Comparison of ENCODE assay signal across 31 cellular contexts in the genomic region with DNA sequence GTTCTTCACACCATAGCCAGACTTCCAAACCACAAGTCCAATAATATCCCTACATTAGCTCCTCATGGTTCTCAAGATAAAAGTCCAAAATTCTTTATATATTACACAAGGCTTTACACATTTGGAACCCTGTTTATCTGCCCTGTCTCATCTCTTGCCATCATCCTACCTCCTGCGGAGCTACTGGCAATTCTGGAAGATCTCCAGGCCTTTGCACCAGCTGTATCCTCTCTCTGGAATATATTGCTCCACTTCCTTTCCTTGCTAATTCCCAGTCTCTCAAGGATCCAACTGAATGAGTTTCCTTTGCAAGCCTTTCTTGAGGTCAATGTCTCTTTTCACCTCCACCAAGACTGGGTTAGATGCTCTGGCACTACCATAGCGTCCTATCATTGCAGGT.
"Had no signal": no experiment of that assay in that cellular context is flagged by ENCODE, and none has a peak within 500 bp of the region (broad histone marks: within the 10 kb centered on the region; RNA-seq: fewer than 3 reads in every experiment).

No MANE protein-coding gene starts in this region.

- ATAC-seq: Panc1 had no signal

- H3K4me3 ChIP-seq: cardiac muscle cell had no signal

- H3K27ac ChIP-seq: brain microvascular endothelial cell, cardiac muscle cell, VCaP had no signal

- H3K36me3 ChIP-seq: brain microvascular endothelial cell, cardiac muscle cell had no signal

- DNase-seq: activated B cell treated with CpG ODN at 0.5 μM for 24 hours; activated CD4-positive, alpha-beta memory T cell treated with anti-CD3 and anti-CD28 coated beads for 36 hours; activated CD4-positive, alpha-beta T cell treated with anti-CD3 and anti-CD28 coated beads for 4 hours; activated CD4-positive, alpha-beta T cell treated with anti-CD3 and anti-CD28 coated beads, Interleukin-2, amount 50 U/mL, for 1 hour; activated CD4-positive, CD25-positive, alpha-beta regulatory T cell treated with anti-CD3 and anti-CD28 coated beads, Interleukin-2, amount 50 U/mL, for 72 hours; activated CD8-positive, alpha-beta memory T cell treated with anti-CD3 and anti-CD28 coated beads, Interleukin-2, amount 50 U/mL, for 4 hours; activated effector memory CD4-positive, alpha-beta T cell treated with Interleukin-2 at 50 U/mL for 16 hours; activated naive CD4-positive, alpha-beta T cell treated with anti-CD3 and anti-CD28 coated beads, Interleukin-2, amount 50 U/mL, for 16 hours; activated naive CD8-positive, alpha-beta T cell treated with anti-CD3 and anti-CD28 coated beads for 36 hours; activated T-cell treated with anti-CD3 and anti-CD28 coated beads for 4 hours; activated T-cell treated with anti-CD3 and anti-CD28 coated beads, Interleukin-2, amount 50 U/mL, for 48 hours; amniotic stem cell; aorta; brain microvascular endothelial cell; NCI-H1048; NCI-H1436 treated with DMSO at 0.1 percent for 48 hours; NCI-H1694 treated with DMSO at 0.1 percent for 48 hours; NCI-H2029; NCI-H446; NCI-H510A treated with DMSO at 0.1 percent for 48 hours; NCI-H526 treated with DMSO at 0.1 percent for 48 hours; NCI-H774; RPMI8226; SHP77 treated with DMSO at 0.1 percent for 48 hours; SW 1271; T-helper 1 cell; T-helper 2 cell; T-helper 9 cell had no signal

- H3K27me3 ChIP-seq: brain microvascular endothelial cell had no signal
